In the genomic region with DNA sequence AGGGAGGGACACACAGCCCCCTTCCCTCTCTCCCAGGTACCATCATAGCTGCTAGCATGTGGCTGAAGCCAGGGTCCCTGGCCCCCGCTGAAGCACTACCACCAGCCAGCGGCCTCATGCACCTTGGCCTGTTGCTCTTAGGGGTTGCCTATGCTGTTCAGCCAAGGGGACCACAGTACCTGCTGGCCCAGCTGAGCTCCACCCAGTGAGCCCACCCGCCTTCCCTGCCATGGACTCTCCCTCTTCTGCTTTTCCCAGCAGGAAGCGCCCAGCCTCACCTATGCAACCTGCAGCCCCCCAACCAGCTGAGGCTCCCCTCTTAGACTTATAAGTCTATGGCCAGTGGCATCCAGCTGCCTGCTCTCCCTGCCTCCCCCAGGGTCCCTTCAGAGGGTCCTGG, we compare ENCODE assay signal across 21 cellular contexts. TPM values are rescaled to one million over a fixed set of nuclear protein-coding genes. Genes with fewer than 3 reads are reported as not detected.
DNase-seq lines count a peak whose midpoint lies in the region; ATAC-seq and TF ChIP-seq lines count a peak whose summit lies in the region.
"Had no signal": no experiment of that assay in that cellular context is flagged by ENCODE, and none has a peak within 500 bp of the region (broad histone marks: within the 10 kb centered on the region; RNA-seq: fewer than 3 reads in every experiment).

No MANE protein-coding gene starts in this region.

- H3K4me3 ChIP-seq in esophagus muscularis mucosa: no peak overlapping the region
- no peak overlapping the region for H3K4me3 ChIP-seq in spleen
- H3K4me3 ChIP-seq: A549; BLaER1 treated with 17β-estradiol and CSF1 and Interleukin-3, amounts not matched to agents 10 nM and 100 nM; GM23338; HAP-1 had no signal

- no peak overlapping the region for H3K27ac Mint-ChIP-seq in activated CD8-positive, alpha-beta memory T cell treated with anti-CD3 and anti-CD28 coated beads, Interleukin-2, amount 10 ng/mL, durations not matched to agents 7 days and 5 days
- peak overlapping the region; percentile 27 for H3K27ac Mint-ChIP-seq in T-helper 17 cell
- H3K27ac Mint-ChIP-seq in Calu3 (ENCODE audit: unreplicated experiment): no peak overlapping the region
- H3K27ac Mint-ChIP-seq: CD14-positive monocyte; CD4-positive, alpha-beta T cell; HFFc6 had no signal

- DNase-seq in activated CD8-positive, alpha-beta memory T cell treated with anti-CD3 and anti-CD28 coated beads for 24 hours: peak; percentile 47
- no peak for DNase-seq in activated CD8-positive, alpha-beta memory T cell treated with anti-CD3 and anti-CD28 coated beads, Interleukin-2, amount 10 ng/mL, durations not matched to agents 7 days and 5 days
- DNase-seq in T-helper 17 cell (no peak), esophagus muscularis mucosa (ENCODE audit: extremely low spot score) (peak; percentile 70), spleen (peak; percentile 71), Calu3 (no peak), RKO (ENCODE audit: low spot score) (no peak)
- DNase-seq: 8988T; ACHN; AML-193; BE2C; CD4-positive, alpha-beta T cell; CD8-positive, alpha-beta memory T cell; DMS79 treated with DMSO at 0.1 percent for 48 hours; GF-D8; HFFc6 had no signal

- no peaks in the 10 kb centered on the region for H3K36me3 Mint-ChIP-seq in activated CD8-positive, alpha-beta memory T cell treated with anti-CD3 and anti-CD28 coated beads, Interleukin-2, amount 10 ng/mL, durations not matched to agents 7 days and 5 days
- H3K36me3 Mint-ChIP-seq in T-helper 17 cell (ENCODE audit: low read depth) (no peaks in the 10 kb centered on the region), Calu3 (ENCODE audit: insufficient read depth, unreplicated experiment) (no peaks in the 10 kb centered on the region)
- H3K36me3 Mint-ChIP-seq: CD14-positive monocyte; CD8-positive, alpha-beta memory T cell had no signal

- H3K27me3 ChIP-seq in esophagus muscularis mucosa (no peaks in the 10 kb centered on the region), spleen (replicated peaks in 1 of 7) (no peaks in the 10 kb centered on the region)
- H3K27me3 ChIP-seq: BE2C; BLaER1 treated with 17β-estradiol and CSF1 and Interleukin-3, amounts not matched to agents 10 nM and 100 nM had no signal

- H3K4me1 Mint-ChIP-seq in activated CD8-positive, alpha-beta memory T cell treated with anti-CD3 and anti-CD28 coated beads, Interleukin-2, amount 10 ng/mL, durations not matched to agents 7 days and 5 days: peaks cover 9% of the 10 kb centered on the region
- H3K4me1 Mint-ChIP-seq in T-helper 17 cell (peaks cover 7% of the 10 kb centered on the region), Calu3 (ENCODE audit: low read depth, unreplicated experiment) (peaks cover 18% of the 10 kb centered on the region)

- CTCF ChIA-PET in activated CD8-positive, alpha-beta memory T cell treated with anti-CD3 and anti-CD28 coated beads, Interleukin-2, amount 10 ng/mL, durations not matched to agents 7 days and 5 days (lab: Charles Lee): interaction anchor here (1.2 to 5.9 kb wide), 7 partner anchors 9 to 233 kb away, joined by 4 to 60 read pairs (median 5); a partner anchor contains a TSS
- CTCF ChIA-PET in Calu3 (lab: Charles Lee): no interaction called here

- H3K9me3 ChIP-seq in T-helper 17 cell (ENCODE audit: control insufficient read depth, low read length, poor library complexity, severe bottlenecking): no peaks in the 10 kb centered on the region
- H3K9me3 ChIP-seq in esophagus muscularis mucosa: no peaks in the 10 kb centered on the region
- no peaks in the 10 kb centered on the region for H3K9me3 ChIP-seq in spleen
- H3K9me3 ChIP-seq: A549; BE2C; BLaER1 treated with 17β-estradiol and CSF1 and Interleukin-3, amounts not matched to agents 10 nM and 100 nM; HAP-1 had no signal

- no peak for TF ChIP-seq EP300 in esophagus muscularis mucosa (IDR thresholded peaks at IDR 0.05)

- no peak for ATAC-seq in activated CD8-positive, alpha-beta memory T cell treated with anti-CD3 and anti-CD28 coated beads, Interleukin-2, amount 10 ng/mL, durations not matched to agents 7 days and 5 days
- no peak for ATAC-seq in T-helper 17 cell
- ATAC-seq: A549, GM23338 had no signal

- WGBS in esophagus muscularis mucosa: 100% methylated on average over 3 of the region's 4 CpGs
- WGBS in spleen, 5 donors: 80 to 95% (median 88%) methylated on average over 3 to 4 of the region's 4 CpGs

- peaks cover 10% of the 10 kb centered on the region for H3K27me3 Mint-ChIP-seq in activated CD8-positive, alpha-beta memory T cell treated with anti-CD3 and anti-CD28 coated beads, Interleukin-2, amount 10 ng/mL, durations not matched to agents 7 days and 5 days
- H3K27me3 Mint-ChIP-seq in T-helper 17 cell (peaks cover 44% of the 10 kb centered on the region), Calu3 (ENCODE audit: unreplicated experiment) (peaks cover 30% of the 10 kb centered on the region)

- intact Hi-C loops in esophagus muscularis mucosa (cut with DNase I): no loop called here
- intact Hi-C loops in spleen (cut with DNase I; ENCODE audit: low total_unique reads): no loop called here
- intact Hi-C loops in Calu3 (cut with micrococcal nuclease; ENCODE audit: unreplicated experiment): no loop called here

- no peak overlapping the region for H3K27ac ChIP-seq in esophagus muscularis mucosa (replicated peaks in 1 of 4)
- no peak overlapping the region for H3K27ac ChIP-seq in spleen
- H3K27ac ChIP-seq: A549; BLaER1 treated with 17β-estradiol and CSF1 and Interleukin-3, amounts not matched to agents 10 nM and 100 nM had no signal

- peaks cover 0 to 3% (median 0%) of the 10 kb centered on the region in 4 donors for H3K4me1 ChIP-seq in esophagus muscularis mucosa
- H3K4me1 ChIP-seq in spleen: peaks cover 0 to 7% (median 4%) of the 10 kb centered on the region in 6 donors
- H3K4me1 ChIP-seq: BE2C; BLaER1 treated with 17β-estradiol and CSF1 and Interleukin-3, amounts not matched to agents 10 nM and 100 nM; HAP-1 had no signal

- no peak overlapping the region for H3K4me3 Mint-ChIP-seq in activated CD8-positive, alpha-beta memory T cell treated with anti-CD3 and anti-CD28 coated beads, Interleukin-2, amount 10 ng/mL, durations not matched to agents 7 days and 5 days
- no peak overlapping the region for H3K4me3 Mint-ChIP-seq in T-helper 17 cell
- no peak overlapping the region for H3K4me3 Mint-ChIP-seq in Calu3 (ENCODE audit: low read depth, unreplicated experiment)
- H3K4me3 Mint-ChIP-seq: CD14-positive monocyte; CD4-positive, alpha-beta T cell; CD8-positive, alpha-beta memory T cell; GM23338; HFFc6 had no signal

- TF ChIP-seq CTCF in esophagus muscularis mucosa (IDR thresholded peaks at IDR 0.05) (no peak), spleen (IDR thresholded peaks at IDR 0.05 in 8 of 11, conservative IDR thresholded peaks at IDR 0.05 in 3 of 11) (no peak), Calu3 (IDR thresholded peaks at IDR 0.05; ENCODE audit: unreplicated experiment) (no peak)

- H3K9me3 Mint-ChIP-seq in activated CD8-positive, alpha-beta memory T cell treated with anti-CD3 and anti-CD28 coated beads, Interleukin-2, amount 10 ng/mL, durations not matched to agents 7 days and 5 days (ENCODE audit: low read depth): no peaks in the 10 kb centered on the region
- H3K9me3 Mint-ChIP-seq in Calu3 (ENCODE audit: low read depth, unreplicated experiment): no peaks in the 10 kb centered on the region
- H3K9me3 Mint-ChIP-seq: CD14-positive monocyte; CD4-positive, alpha-beta T cell; CD8-positive, alpha-beta memory T cell; GM23338; HFFc6 had no signal

- no TSS peak for BruUV-seq in Calu3 (replicated peaks; lab: Mats Ljungman, UMichigan)

- H3K36me3 ChIP-seq in esophagus muscularis mucosa: no peaks in the 10 kb centered on the region
- no peaks in the 10 kb centered on the region for H3K36me3 ChIP-seq in spleen
- H3K36me3 ChIP-seq: BE2C; BLaER1 treated with 17β-estradiol and CSF1 and Interleukin-3, amounts not matched to agents 10 nM and 100 nM; HAP-1 had no signal

- TF ChIP-seq POLR2A in esophagus muscularis mucosa (IDR thresholded peaks at IDR 0.05; ENCODE audit: low read depth): no peak
- no peak for TF ChIP-seq POLR2A in spleen (IDR thresholded peaks at IDR 0.05)

RNA-seq across cellular contexts. Expression of a gene that starts 8.7 kb away (rescaled TPM):
- 10 to 100 TPM; 29.1 to 33.8 TPM for total RNA-seq in activated CD8-positive, alpha-beta memory T cell treated with anti-CD3 and anti-CD28 coated beads, Interleukin-2, amount 10 ng/mL, durations not matched to agents 7 days and 5 days
- total RNA-seq in T-helper 17 cell: 10 to 100 TPM; 26.3 to 35.8 TPM
- total RNA-seq in esophagus muscularis mucosa: 10 to 100 TPM; 11.3 to 15.8 (median 13.2) TPM
- 10 to 100 TPM; 10.0 to 28.3 (median 22.3) TPM for total RNA-seq in spleen
- 10 to 100 TPM in 1 of 3 donors, 1 to 10 TPM in 2; 6.9 to 10.8 (median 6.9) TPM for polyA plus RNA-seq in spleen
- total RNA-seq in Calu3 (2022): 32.3 and 33.4 TPM in 2 replicates

Comparison
In these comparisons a context has a peak if more than half of its experiments do, and no peak if none do; other contexts are left out.
1. DNase-seq: peak in activated CD8-positive, alpha-beta memory T cell treated with anti-CD3 and anti-CD28 coated beads for 24 hours (single experiment), esophagus muscularis mucosa (single experiment) and spleen (single experiment); none in activated CD8-positive, alpha-beta memory T cell treated with anti-CD3 and anti-CD28 coated beads, Interleukin-2, amount 10 ng/mL, durations not matched to agents 7 days and 5 days (single experiment), T-helper 17 cell (0 of 3), Calu3 (single experiment) and RKO (single experiment).